23 cellular contexts compared by ENCODE assay signal in the genomic region with DNA sequence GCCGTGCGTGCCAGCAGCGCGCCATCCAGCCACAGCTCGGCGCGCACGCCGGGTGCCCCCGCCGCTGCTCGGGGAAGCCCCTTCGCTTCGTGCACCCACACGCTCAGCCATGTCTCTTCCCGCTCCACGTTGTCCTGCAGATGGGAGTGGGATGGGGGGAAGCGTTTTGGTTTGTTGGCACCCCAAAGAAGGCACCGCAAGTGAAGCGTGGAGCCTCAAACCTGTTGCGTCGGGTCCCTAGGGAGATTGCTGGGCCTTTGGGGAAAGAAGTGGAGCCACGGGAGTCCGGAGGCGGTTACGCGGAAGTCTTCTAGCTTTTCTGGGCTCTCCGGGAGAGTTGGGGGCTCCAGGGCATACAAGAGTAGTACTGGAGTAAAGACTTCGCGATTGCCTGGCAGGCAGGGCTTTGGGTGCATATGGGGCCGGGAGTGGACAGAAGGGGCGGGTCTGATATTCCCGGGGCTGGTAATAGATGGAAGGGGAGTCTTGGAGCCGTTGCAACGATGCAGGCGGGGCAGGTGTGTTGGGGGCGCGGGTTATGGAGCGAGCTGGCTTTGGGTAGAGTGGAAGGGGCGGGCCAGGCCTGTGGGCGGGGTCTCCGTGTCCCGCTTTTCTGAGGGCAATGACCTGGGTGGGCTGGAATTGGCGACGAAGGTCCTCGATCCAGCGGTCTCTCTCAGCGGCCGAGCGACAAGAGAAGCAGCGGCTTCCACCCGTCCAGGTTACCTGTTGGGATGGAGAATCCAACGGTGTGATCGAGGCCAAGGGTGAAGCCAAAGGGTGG. TPM values are rescaled to one million over a fixed set of nuclear protein-coding genes. Genes with fewer than 3 reads are reported as not detected.
A peak's percentile ranks its signal among the peaks of the same experiment; 100 is the strongest.
DNase-seq lines count a peak whose midpoint lies in the region; ATAC-seq and TF ChIP-seq lines count a peak whose summit lies in the region.
"Had no signal": no experiment of that assay in that cellular context is flagged by ENCODE, and none has a peak within 500 bp of the region (broad histone marks: within the 10 kb centered on the region; RNA-seq: fewer than 3 reads in every experiment).

No MANE protein-coding gene starts in this region.

- no peak overlapping the region; a peak in 1 of 7 replicates for H3K27ac Mint-ChIP-seq in H9
- H3K27ac Mint-ChIP-seq: activated CD4-positive, alpha-beta memory T cell treated with anti-CD3 and anti-CD28 coated beads, Interleukin-2, amount 10 ng/mL, durations not matched to agents 7 days and 5 days; activated naive CD4-positive, alpha-beta T cell treated with anti-CD3 and anti-CD28 coated beads, Interleukin-2, amount 50 U/mL, for 24 hours; activated T-cell treated with anti-CD3 and anti-CD28 coated beads, Interleukin-2, amount 50 U/mL, for 24 hours had no signal

- H4K20me1 ChIP-seq in BLaER1 (no peaks in the 10 kb centered on the region), H9 (ENCODE audit: control insufficient read depth, insufficient read depth, insufficient read length) (no peaks in the 10 kb centered on the region), osteoblast (ENCODE audit: insufficient read depth, low read length) (no peaks in the 10 kb centered on the region)

- H3K4me1 ChIP-seq in BLaER1 (peaks cover 36% of the 10 kb centered on the region), H9 (ENCODE audit: insufficient read depth, low read length) (no peaks in the 10 kb centered on the region), osteoblast (ENCODE audit: insufficient read depth, low read length) (peaks cover 2% of the 10 kb centered on the region)

- no peak overlapping the region for H2BK120ac ChIP-seq in H9 (ENCODE audit: low read depth, low read length, poor library complexity, severe bottlenecking)

- no peak for TF ChIP-seq POLR2A in lower leg skin (IDR thresholded peaks at IDR 0.05)

- H3T11ph ChIP-seq in H9 (ENCODE audit: low read length) = no peak overlapping the region

- H2BK20ac ChIP-seq in H9 (ENCODE audit: low read depth, low read length, poor library complexity, severe bottlenecking) = no peak overlapping the region

- H3K79me2 ChIP-seq in H9 (ENCODE audit: insufficient read depth, low read length) (no peaks in the 10 kb centered on the region), osteoblast (ENCODE audit: insufficient read depth, low read length) (no peaks in the 10 kb centered on the region)

- H3K27me3 Mint-ChIP-seq in H9 (ENCODE audit: low read depth) = peaks cover 86% of the 10 kb centered on the region
- H3K27me3 Mint-ChIP-seq: activated CD4-positive, alpha-beta memory T cell treated with anti-CD3 and anti-CD28 coated beads, Interleukin-2, amount 10 ng/mL, durations not matched to agents 7 days and 5 days; activated naive CD4-positive, alpha-beta T cell treated with anti-CD3 and anti-CD28 coated beads, Interleukin-2, amount 50 U/mL, for 24 hours; activated T-cell treated with anti-CD3 and anti-CD28 coated beads, Interleukin-2, amount 50 U/mL, for 24 hours had no signal

- no peak overlapping the region for H3K4ac ChIP-seq in H9 (ENCODE audit: low read depth, low read length)

- no peak overlapping the region for H2AK5ac ChIP-seq in H9 (ENCODE audit: insufficient read length, low read length)

- no peaks in the 10 kb centered on the region; a peak in 4 of 5 replicates for H3K9me3 Mint-ChIP-seq in H9
- H3K9me3 Mint-ChIP-seq: activated CD4-positive, alpha-beta memory T cell treated with anti-CD3 and anti-CD28 coated beads, Interleukin-2, amount 10 ng/mL, durations not matched to agents 7 days and 5 days; activated naive CD4-positive, alpha-beta T cell treated with anti-CD3 and anti-CD28 coated beads, Interleukin-2, amount 50 U/mL, for 24 hours; activated T-cell treated with anti-CD3 and anti-CD28 coated beads, Interleukin-2, amount 50 U/mL, for 24 hours had no signal

- H4K91ac ChIP-seq in H9 (ENCODE audit: insufficient read length, low read depth, low read length) = no peak overlapping the region

- H3K79me1 ChIP-seq in H9 (ENCODE audit: insufficient read depth, low read depth, low read length, poor library complexity, severe bottlenecking) = no peaks in the 10 kb centered on the region

- H2BK12ac ChIP-seq in H9 (ENCODE audit: insufficient read length, low read depth, low read length) = no peak overlapping the region

- DNase-seq in H9 (no peak), coronary artery (ENCODE audit: low spot score) (no peak), osteoblast (ENCODE audit: insufficient read length, low spot score, missing footprints) (peak; percentile 82), SHP77 (lab: John Stamatoyannopoulos, UW) (no peak), hepatic stellate cell (ENCODE audit: low spot score) (no peak), lower leg skin (ENCODE audit: low spot score in 2 of 2) (no peak)
- DNase-seq: activated CD4-positive, alpha-beta memory T cell treated with anti-CD3 and anti-CD28 coated beads, Interleukin-2, amount 10 ng/mL, durations not matched to agents 7 days and 5 days; activated T-cell treated with anti-CD3 and anti-CD28 coated beads, Interleukin-2, amount 50 U/mL, for 24 hours; GOT3; head of caudate nucleus; NCI-H1417 treated with DMSO at 0.1 percent for 48 hours; right lobe of liver; stimulated activated CD4-positive, alpha-beta T cell treated with anti-CD3 and anti-CD28 coated beads, Interleukin-1b, Interleukin-23, amount 100 ng/mL, for 48 hours; SW 1271 had no signal

- peaks cover 58% of the 10 kb centered on the region; the same call in 1 of the 2 replicates for H3K36me3 ChIP-seq in BLaER1
- no peaks in the 10 kb centered on the region for H3K36me3 ChIP-seq in osteoblast (ENCODE audit: insufficient read depth, low read length)
- H3K36me3 ChIP-seq: right lobe of liver had no signal

- H3K9ac ChIP-seq in BLaER1 (no peak overlapping the region), H9 (ENCODE audit: extremely low read depth, insufficient read length, low read length) (no peak overlapping the region)

- ATAC-seq in HG03520 (IDR thresholded peaks at IDR 0.05; ENCODE audit: unreplicated experiment) = no peak
- ATAC-seq: right lobe of liver had no signal

- WGBS in H9 (ENCODE audit: extremely low coverage, insufficient read length, low lambda C conversion rate) = no CpG with 5 or more reads among the region's 54 CpGs
- 23 to 29% methylated on average over 37 to 46 of the region's 54 CpGs for WGBS in lower leg skin, 2 donors

- intact Hi-C loops in lower leg skin (cut with DNase I; ENCODE audit: low total_unique reads) = loop anchor here (5.0 kb wide), 1 partner anchor 1164 kb away; no protein-coding TSS in a partner anchor

- H3K4me2 ChIP-seq in BLaER1 (peak overlapping the region; percentile 49), H9 (ENCODE audit: insufficient read depth, insufficient read length, low read length) (peak overlapping the region; percentile 52), osteoblast (ENCODE audit: insufficient read depth, low read length) (no peak overlapping the region)

- no peak overlapping the region for H3K18ac ChIP-seq in H9 (ENCODE audit: insufficient read length, low read depth, low read length)

- H4K5ac ChIP-seq in H9 (ENCODE audit: insufficient read length, low read depth, low read length) = no peak overlapping the region

- H3K4me3 Mint-ChIP-seq in H9 = peak overlapping the region; percentile 18 to 76; a peak in 4 of 5 replicates
- H3K4me3 Mint-ChIP-seq: activated CD4-positive, alpha-beta memory T cell treated with anti-CD3 and anti-CD28 coated beads, Interleukin-2, amount 10 ng/mL, durations not matched to agents 7 days and 5 days; activated naive CD4-positive, alpha-beta T cell treated with anti-CD3 and anti-CD28 coated beads, Interleukin-2, amount 50 U/mL, for 24 hours; activated T-cell treated with anti-CD3 and anti-CD28 coated beads, Interleukin-2, amount 50 U/mL, for 24 hours had no signal

- H4K8ac ChIP-seq in H9 (replicated peaks; ENCODE audit: insufficient read length, low read depth, low read length) = no peak overlapping the region

- H3K4me1 Mint-ChIP-seq in H9 = peaks cover 7 to 16% of the 10 kb centered on the region in 2 experiments

- no peak overlapping the region for H2BK15ac ChIP-seq in H9 (ENCODE audit: low read depth, low read length)

- H3K4me3 ChIP-seq in BLaER1 = no peak overlapping the region
- H3K4me3 ChIP-seq in coronary artery = peak overlapping the region; percentile 58
- H3K4me3 ChIP-seq in osteoblast (ENCODE audit: insufficient read depth, low read length) = no peak overlapping the region
- H3K4me3 ChIP-seq in lower leg skin (ENCODE audit: low read depth, poor library complexity, severe bottlenecking) = no peak overlapping the region
- H3K4me3 ChIP-seq: right lobe of liver had no signal

- H3K27me3 ChIP-seq in BLaER1 (no peaks in the 10 kb centered on the region), H9 (ENCODE audit: insufficient read depth, low read length) (peaks cover 14% of the 10 kb centered on the region; the same call in 1 of the 2 replicates), osteoblast (ENCODE audit: insufficient read depth, low read length) (peaks cover 41% of the 10 kb centered on the region)
- H3K27me3 ChIP-seq: neutrophil, right lobe of liver had no signal

- no peak overlapping the region for H3K56ac ChIP-seq in H9 (ENCODE audit: insufficient read length, low read depth, low read length)

- H3K23me2 ChIP-seq in H9 (ENCODE audit: insufficient read length, low read depth, low read length, poor library complexity, severe bottlenecking) = peaks cover 15% of the 10 kb centered on the region

- H2BK5ac ChIP-seq in H9 (ENCODE audit: insufficient read length, low read length) = no peak overlapping the region

- peak overlapping the region; percentile 34 for H3K27ac ChIP-seq in BLaER1
- H3K27ac ChIP-seq in H9 (ENCODE audit: insufficient read length, low read depth, low read length) = no peak overlapping the region
- no peak overlapping the region for H3K27ac ChIP-seq in coronary artery
- no peak overlapping the region for H3K27ac ChIP-seq in osteoblast (ENCODE audit: low read depth, low read length)
- H3K27ac ChIP-seq: neutrophil, right lobe of liver had no signal

- no peaks in the 10 kb centered on the region for H3K36me3 Mint-ChIP-seq in H9 (ENCODE audit: insufficient read depth in 1 of 3, low read depth in 3 of 3)

- H3K9me3 ChIP-seq in BLaER1 (0 out of 2 replicates have a peak, but pooled peaks cover 5% of the 10 kb centered on the region), H9 (ENCODE audit: control insufficient read depth, low read depth, low read length) (no peaks in the 10 kb centered on the region), osteoblast (ENCODE audit: low read depth, low read length) (no peaks in the 10 kb centered on the region)
- H3K9me3 ChIP-seq: neutrophil, right lobe of liver had no signal

- H3K14ac ChIP-seq in H9 (ENCODE audit: insufficient read depth, low read length) = no peak overlapping the region

- TF ChIP-seq CTCF in H9 (conservative IDR thresholded peaks at IDR 0.05) = no peak
- no peak for TF ChIP-seq CTCF in coronary artery (IDR thresholded peaks at IDR 0.05)
- TF ChIP-seq CTCF in osteoblast (IDR thresholded peaks at IDR 0.05; ENCODE audit: extremely low read depth, low read depth, low read length) = no peak
- no peak for TF ChIP-seq CTCF in lower leg skin (IDR thresholded peaks at IDR 0.05)

- H2AFZ ChIP-seq in H9 (ENCODE audit: low read length) = no peak overlapping the region
- H2AFZ ChIP-seq in osteoblast (ENCODE audit: low read length) = no peak overlapping the region

- no peak overlapping the region for H3K23ac ChIP-seq in H9 (ENCODE audit: insufficient read length, low read depth, low read length)

RNA-seq across cellular contexts. Expression of gene RASAL3, which starts 6.5 kb away (rescaled TPM):
- total RNA-seq in H9 (2021) = 0.26 and 1.9 TPM in 2 replicates
- total RNA-seq in osteoblast = under 0.01 TPM in 2 replicates
- total RNA-seq in lower leg skin = 1 to 10 TPM in 3 of 4 donors, under 1 TPM in 1; 0.17 to 2.1 (median 1.5) TPM
- total RNA-seq: bronchial epithelial cell, kidney epithelial cell had no signal

RNA-seq across cellular contexts. Expression of gene WIZ, which starts 8.1 kb away (rescaled TPM):
- total RNA-seq in H9 (2021) (33.3 and 33.6 TPM in 2 replicates), osteoblast (8.3 and 9.8 TPM in 2 replicates), lower leg skin (10 to 100 TPM; 28.4 to 52.9 (median 43.8) TPM)

RNA-seq across cellular contexts. Expression of gene PGLYRP2, which starts 21.4 kb away (rescaled TPM):
- total RNA-seq in H9 (2021) (not detected in 2 replicates), osteoblast (not detected in 2 replicates), lower leg skin (under 1 TPM in 3 of 4 donors, not detected in 1; 0.23 to 0.80 (median 0.37) TPM)
- total RNA-seq: bronchial epithelial cell, dermis microvascular lymphatic vessel endothelial cell, kidney epithelial cell, LHCN-M2, RPMI7951 had no signal

RNA-seq across cellular contexts. Expression of gene AKAP8L, which starts 39.1 kb away (rescaled TPM):
- total RNA-seq in H9 (2021) = 110 and 123 TPM in 2 replicates
- 63.9 and 69.5 TPM in 2 replicates for total RNA-seq in osteoblast
- 100 to 1,000 TPM in 2 of 4 donors, 10 to 100 TPM in 2; 82.4 to 141 (median 95.3) TPM for total RNA-seq in lower leg skin

RNA-seq across cellular contexts. Expression of gene CYP4F22, which starts 50.4 kb away (rescaled TPM):
- total RNA-seq in H9 (2021) = not detected in 2 replicates
- not detected in 2 replicates for total RNA-seq in osteoblast
- total RNA-seq in lower leg skin = 100 to 1,000 TPM in 1 of 4 donors, 10 to 100 TPM in 3; 65.3 to 119 (median 96.1) TPM
- total RNA-seq: bronchial epithelial cell, dermis microvascular lymphatic vessel endothelial cell, kidney epithelial cell, LHCN-M2, RPMI7951 had no signal
